ENCODE assay signal across 9 cellular contexts in the genomic region with DNA sequence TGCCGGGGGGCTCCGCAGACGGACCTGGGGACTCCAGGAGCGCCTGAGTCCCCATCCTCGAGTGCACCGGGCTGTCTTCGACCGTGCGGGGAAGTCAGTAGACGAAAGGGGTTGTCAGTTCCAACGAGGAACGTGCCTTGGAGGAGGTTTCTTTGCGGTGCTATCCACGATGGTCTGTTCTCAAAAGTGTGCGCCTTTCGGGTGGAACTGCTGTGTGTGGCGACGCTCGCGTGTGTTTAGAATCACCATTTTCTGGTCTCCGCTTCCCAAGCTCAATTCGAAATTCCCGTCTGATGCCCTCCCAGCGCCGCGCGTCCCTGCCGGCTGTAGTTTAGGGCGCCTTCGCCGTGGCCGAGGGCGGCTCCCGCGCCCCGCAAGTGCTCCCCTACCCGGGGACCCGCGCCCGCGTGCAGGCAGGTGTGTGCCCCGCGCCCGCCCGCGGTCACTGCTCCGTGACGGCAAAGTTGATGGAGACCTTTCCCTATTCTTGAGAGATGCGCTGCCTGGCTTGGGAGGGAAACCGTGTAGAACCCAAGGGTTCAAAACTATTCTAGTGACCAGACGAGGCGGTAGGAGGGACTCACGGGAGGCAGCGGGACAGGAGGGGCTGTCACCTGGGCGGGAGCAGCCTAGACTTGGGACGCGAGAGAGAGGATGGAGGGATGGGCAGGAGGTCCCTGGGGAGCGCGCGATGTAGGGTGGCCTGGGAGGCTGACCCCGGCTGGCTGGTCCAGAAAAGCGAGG. TPM values are rescaled to one million over a fixed set of nuclear protein-coding genes. Genes with fewer than 3 reads are reported as not detected.
DNase-seq lines count a peak whose midpoint lies in the region; ATAC-seq and FAIRE-seq lines count a peak whose summit lies in the region.
"Had no signal": no experiment of that assay in that cellular context is flagged by ENCODE, and none has a peak within 500 bp of the region (broad histone marks: within the 10 kb centered on the region; RNA-seq: fewer than 3 reads in every experiment).

No MANE protein-coding gene starts in this region.

- no peaks in the 10 kb centered on the region for H3K36me3 ChIP-seq in CD4-positive, alpha-beta memory T cell (ENCODE audit: insufficient read depth, low read length)
- H3K36me3 ChIP-seq in mesenchymal stem cell (ENCODE audit: control insufficient read depth in 1 of 2, insufficient read depth in 2 of 2, low read depth in 1 of 2, low read length in 2 of 2) = no peaks in the 10 kb centered on the region

- no peak overlapping the region for H2BK120ac ChIP-seq in mesenchymal stem cell (ENCODE audit: low read depth, low read length)

- no peak overlapping the region for H2AK5ac ChIP-seq in mesenchymal stem cell (ENCODE audit: low read length, severe bottlenecking)

- H3K4me2 ChIP-seq in mesenchymal stem cell (ENCODE audit: low read length, poor library complexity, severe bottlenecking) = peak overlapping the region; percentile 83

- H2BK12ac ChIP-seq in mesenchymal stem cell (ENCODE audit: low read length in 2 of 2) = no peak overlapping the region

- no peak overlapping the region for H3K4me3 ChIP-seq in CD4-positive, alpha-beta memory T cell (ENCODE audit: low read length in 2 of 2)
- peak overlapping the region; percentile 67 to 76 for H3K4me3 ChIP-seq in mesenchymal stem cell (ENCODE audit: insufficient read depth in 1 of 2, low read depth in 1 of 2, low read length in 2 of 2)

- peaks cover 1 to 20% (median 18%) of the 10 kb centered on the region in 4 donors for H3K4me1 Mint-ChIP-seq in CD4-positive, alpha-beta memory T cell

- peak overlapping the region in 6 of 8 donors; percentile 22 to 67 (median 52) for H3K4me3 Mint-ChIP-seq in CD4-positive, alpha-beta memory T cell

- no peak overlapping the region for H2BK5ac ChIP-seq in mesenchymal stem cell (ENCODE audit: low read depth, low read length, poor library complexity, severe bottlenecking)

- peak overlapping the region; percentile 8 for H2AFZ ChIP-seq in mesenchymal stem cell (ENCODE audit: low read depth, low read length)

- H3K9me3 ChIP-seq in CD4-positive, alpha-beta memory T cell (ENCODE audit: control insufficient read depth in 1 of 2, low read length in 2 of 2) = no peaks in the 10 kb centered on the region
- no peaks in the 10 kb centered on the region for H3K9me3 ChIP-seq in mesenchymal stem cell (ENCODE audit: control insufficient read depth, low read length)

- no peaks in the 10 kb centered on the region for H3K36me3 Mint-ChIP-seq in CD4-positive, alpha-beta memory T cell

- POLR2A ChIA-PET in CD4-positive, alpha-beta memory T cell (lab: Charles Lee; ENCODE audit: partially characterized antibody) = no interaction called here

- H3K23ac ChIP-seq in mesenchymal stem cell (ENCODE audit: low read length in 2 of 2) = peak overlapping the region in 1 of 2 experiments; percentile 87

- no peak for ATAC-seq in GM21717 (IDR thresholded peaks at IDR 0.05; ENCODE audit: unreplicated experiment)

- H3K79me1 ChIP-seq in mesenchymal stem cell (replicated peaks; ENCODE audit: low read length, poor library complexity, severe bottlenecking) = no peaks in the 10 kb centered on the region

- no peaks in the 10 kb centered on the region for H3K9me3 Mint-ChIP-seq in CD4-positive, alpha-beta memory T cell
- H3K9me3 Mint-ChIP-seq: activated naive CD4-positive, alpha-beta T cell treated with anti-CD3 and anti-CD28 coated beads, Interleukin-2, amount 50 U/mL, for 72 hours had no signal

- no peak overlapping the region for H3K14ac ChIP-seq in mesenchymal stem cell (ENCODE audit: low read length in 2 of 2)

- H3K4me1 ChIP-seq in CD4-positive, alpha-beta memory T cell (ENCODE audit: insufficient read depth, low read length) = peaks cover 9% of the 10 kb centered on the region
- peaks cover 16% of the 10 kb centered on the region for H3K4me1 ChIP-seq in mesenchymal stem cell (ENCODE audit: control insufficient read depth, insufficient read depth, low read depth, low read length)

- no peak overlapping the region for H2BK15ac ChIP-seq in mesenchymal stem cell (ENCODE audit: low read depth, poor library complexity, severe bottlenecking)

- peaks cover 4% of the 10 kb centered on the region for H3K27me3 ChIP-seq in CD4-positive, alpha-beta memory T cell (ENCODE audit: insufficient read depth, low read length)
- peaks cover 16 to 25% of the 10 kb centered on the region in 2 experiments for H3K27me3 ChIP-seq in mesenchymal stem cell (ENCODE audit: control insufficient read depth in 1 of 2, insufficient read depth in 1 of 2, low read length in 2 of 2)

- no peak overlapping the region for H4K8ac ChIP-seq in mesenchymal stem cell (ENCODE audit: low read length)

- H3K27ac ChIP-seq in CD4-positive, alpha-beta memory T cell (ENCODE audit: low read depth, low read length) = no peak overlapping the region
- no peak overlapping the region for H3K27ac ChIP-seq in mesenchymal stem cell (ENCODE audit: low read length, poor library complexity, severe bottlenecking)

- peak in 1 of 5 donors; percentile 11 for DNase-seq in CD4-positive, alpha-beta memory T cell
- DNase-seq in HuH-7 (ENCODE audit: low spot score) (peak; percentile 21), dedifferentiated amniotic fluid mesenchymal stem cell (ENCODE audit: extremely low spot score) (peak; percentile 56), mesenchymal stem cell (peak; percentile 36), COR-L47 (lab: John Stamatoyannopoulos, UW) (no peak), NOMO-1 treated with DMSO at 0.1 percent for 48 hours (lab: John Stamatoyannopoulos, UW; ENCODE audit: unreplicated experiment) (no peak), HTR-8/SVneo (ENCODE audit: insufficient read length, low spot score) (no peak)

- no peak overlapping the region for H3K4ac ChIP-seq in mesenchymal stem cell (ENCODE audit: low read depth in 1 of 2, low read length in 2 of 2)

- WGBS in mesenchymal stem cell = 3% methylated on average over 53 of the region's 62 CpGs

- H3K27ac Mint-ChIP-seq in CD4-positive, alpha-beta memory T cell = no peak overlapping the region
- H3K27ac Mint-ChIP-seq: activated naive CD4-positive, alpha-beta T cell treated with anti-CD3 and anti-CD28 coated beads, Interleukin-2, amount 50 U/mL, for 72 hours had no signal

- FAIRE-seq in HTR-8/SVneo (lab: Jason Lieb, UNC) = no peak

- H3K9ac ChIP-seq in mesenchymal stem cell (ENCODE audit: low read length) = peak overlapping the region; percentile 45

- CTCF ChIA-PET in CD4-positive, alpha-beta memory T cell (lab: Charles Lee; ENCODE audit: partially characterized antibody) = no interaction called here

- H3K18ac ChIP-seq in mesenchymal stem cell (ENCODE audit: low read depth in 1 of 2, low read length in 2 of 2) = no peak overlapping the region

- H4K91ac ChIP-seq in mesenchymal stem cell (ENCODE audit: low read length) = no peak overlapping the region

- H3K27me3 Mint-ChIP-seq in CD4-positive, alpha-beta memory T cell = peaks cover 41 to 54% of the 10 kb centered on the region in 2 donors

- intact Hi-C loops in CD4-positive, alpha-beta memory T cell (cut with micrococcal nuclease) = no loop called here

RNA-seq across cellular contexts. Expression of a gene that starts 1.0 kb away (rescaled TPM):
- total RNA-seq in CD4-positive, alpha-beta memory T cell = not detected
- polyA plus RNA-seq in CD4-positive, alpha-beta memory T cell = under 1 TPM; 0.04 to 0.15 TPM
- 0.40 TPM for polyA plus RNA-seq in mesenchymal stem cell (2013, experiment 1 of 2)
- 0.42 TPM for polyA plus RNA-seq in mesenchymal stem cell (2013, experiment 2 of 2)
- total RNA-seq: activated naive CD4-positive, alpha-beta T cell treated with anti-CD3 and anti-CD28 coated beads, Interleukin-2, amount 50 U/mL, for 72 hours had no signal

Comparison
In these comparisons a context has a peak if more than half of its experiments do, and no peak if none do; other contexts are left out.
1. DNase-seq: peak in HuH-7 (single experiment), dedifferentiated amniotic fluid mesenchymal stem cell (single experiment) and mesenchymal stem cell (single experiment); none in COR-L47 (single experiment), NOMO-1 treated with DMSO at 0.1 percent for 48 hours (single experiment) and HTR-8/SVneo (single experiment).
2. H3K4me3 ChIP-seq: peak in mesenchymal stem cell (2 of 2); none in CD4-positive, alpha-beta memory T cell (0 of 2).